2 cellular contexts compared by ENCODE assay signal in the genomic region with DNA sequence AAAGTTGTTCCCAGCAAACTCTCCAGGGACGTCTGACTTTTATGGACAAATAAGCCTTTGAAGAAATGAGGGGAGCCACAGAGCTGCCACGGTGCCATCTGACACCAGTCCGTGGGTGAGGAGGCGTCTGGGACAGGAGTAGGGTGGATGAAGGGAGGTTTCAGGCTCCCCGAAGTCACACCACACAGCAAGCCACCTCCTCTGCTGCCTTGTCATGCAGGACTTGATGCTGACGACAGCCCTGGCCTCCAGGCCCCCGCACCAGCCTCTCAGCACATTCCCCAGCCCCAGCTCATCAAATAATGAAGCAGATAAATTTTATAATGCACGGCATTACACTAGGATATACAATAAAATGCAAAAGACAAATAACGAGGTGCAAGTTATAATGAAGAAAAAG.
TF ChIP-seq lines count a peak whose summit lies in the region.

No MANE protein-coding gene starts in this region.

TF ChIP-seq in H1, 55 proteins besides CTCF, POLR2A, EP300 and RAD21 (continued from another document):
- TF ChIP-seq, protein P1, sequence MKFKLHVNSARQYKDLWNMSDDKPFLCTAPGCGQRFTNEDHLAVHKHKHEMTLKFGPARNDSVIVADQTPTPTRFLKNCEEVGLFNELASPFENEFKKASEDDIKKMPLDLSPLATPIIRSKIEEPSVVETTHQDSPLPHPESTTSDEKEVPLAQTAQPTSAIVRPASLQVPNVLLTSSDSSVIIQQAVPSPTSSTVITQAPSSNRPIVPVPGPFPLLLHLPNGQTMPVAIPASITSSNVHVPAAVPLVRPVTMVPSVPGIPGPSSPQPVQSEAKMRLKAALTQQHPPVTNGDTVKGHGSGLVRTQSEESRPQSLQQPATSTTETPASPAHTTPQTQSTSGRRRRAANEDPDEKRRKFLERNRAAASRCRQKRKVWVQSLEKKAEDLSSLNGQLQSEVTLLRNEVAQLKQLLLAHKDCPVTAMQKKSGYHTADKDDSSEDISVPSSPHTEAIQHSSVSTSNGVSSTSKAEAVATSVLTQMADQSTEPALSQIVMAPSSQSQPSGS (IDR thresholded peaks at IDR 0.05; ENCODE audit: low read length) = no peak
- TF ChIP-seq TAF7 (optimal IDR thresholded peaks at IDR 0.05; ENCODE audit: borderline replicate concordance, low read depth, low read length) (no peak), NRF1 (IDR thresholded peaks at IDR 0.05; ENCODE audit: low read depth, low read length) (no peak), TEAD4 (IDR thresholded peaks at IDR 0.05; ENCODE audit: low read depth, low read length) (no peak), BCL11A (IDR thresholded peaks at IDR 0.05; ENCODE audit: low read depth in 2 of 2, low read length in 2 of 2) (no peak), CHD2 (IDR thresholded peaks at IDR 0.05; ENCODE audit: low read length) (no peak), GTF2F1 (IDR thresholded peaks at IDR 0.05; ENCODE audit: borderline replicate concordance, low read depth, low read length) (no peak)

TF ChIP-seq in SK-N-SH, 30 proteins besides CTCF, POLR2A, EP300 and RAD21 (continued from another document):
- TF ChIP-seq PBX3 (IDR thresholded peaks at IDR 0.05) (no peak), FOXM1 (IDR thresholded peaks at IDR 0.05; ENCODE audit: low read depth) (no peak), GATA2 (CRISPR knock-in tag; IDR thresholded peaks at IDR 0.05) (no peak), NRF1 (IDR thresholded peaks at IDR 0.05; ENCODE audit: low read depth, low read length) (no peak), GABPA (IDR thresholded peaks at IDR 0.05; ENCODE audit: low read depth) (no peak), ELF1 (IDR thresholded peaks at IDR 0.05) (no peak), RXRA (IDR thresholded peaks at IDR 0.05; ENCODE audit: borderline replicate concordance, low read depth) (no peak), ZBTB33 (IDR thresholded peaks at IDR 0.05; ENCODE audit: borderline replicate concordance, low read depth) (no peak), MEF2A (IDR thresholded peaks at IDR 0.05; ENCODE audit: borderline replicate concordance, low read depth) (no peak), TEAD4 (IDR thresholded peaks at IDR 0.05; ENCODE audit: borderline replicate concordance, insufficient read depth) (no peak), IRF3 (IDR thresholded peaks at IDR 0.05; ENCODE audit: low read depth, low read length) (no peak)
TF ChIP-seq in SK-N-SH: peak in this region for 0.
